In genomic region chr13:73168226-73168992, GRCh38 we compare ENCODE assay signal across 15 cellular contexts.
DNase-seq lines count a peak whose midpoint lies in the region; ATAC-seq and TF ChIP-seq lines count a peak whose summit lies in the region.
"Had no signal": no experiment of that assay in that cellular context is flagged by ENCODE, and none has a peak within 500 bp of the region (broad histone marks: within the 10 kb centered on the region; RNA-seq: fewer than 3 reads in every experiment).

No MANE protein-coding gene starts in this region.

- ATAC-seq in RWPE2 (ENCODE audit: low read depth): peak; percentile 42
- ATAC-seq in esophagus mucosa: peak; percentile 43
- ATAC-seq: gastroesophageal sphincter, Panc1 had no signal

- H3K4me3 ChIP-seq in RWPE2 (ENCODE audit: severe bottlenecking): no peak overlapping the region
- no peak overlapping the region for H3K4me3 ChIP-seq in skin epidermis
- H3K4me3 ChIP-seq in OCI-LY7 (ENCODE audit: low read depth, low read length, poor library complexity, severe bottlenecking): no peak overlapping the region
- H3K4me3 ChIP-seq: dorsolateral prefrontal cortex, gastroesophageal sphincter, MG63, tibial nerve had no signal

- no TSS peak for BruUV-seq in OCI-LY7 (replicated peaks; lab: Mats Ljungman, UMichigan)

- H3K4me1 ChIP-seq in RWPE2 (ENCODE audit: insufficient read depth, poor library complexity, severe bottlenecking) (peaks cover 53% of the 10 kb centered on the region), OCI-LY7 (ENCODE audit: insufficient read depth, low read length, poor library complexity, severe bottlenecking) (no peaks in the 10 kb centered on the region)
- H3K4me1 ChIP-seq: gastroesophageal sphincter had no signal

- H3K27me3 ChIP-seq in RWPE2 (ENCODE audit: insufficient read depth, poor library complexity, severe bottlenecking): no peaks in the 10 kb centered on the region
- H3K27me3 ChIP-seq: dorsolateral prefrontal cortex, gastroesophageal sphincter, MG63, tibial nerve had no signal

- H3K27ac ChIP-seq in RWPE2 (ENCODE audit: poor library complexity, severe bottlenecking): peak overlapping the region; percentile 80
- peak overlapping the region in 20 of 21 experiments; percentile 9 to 83 (median 76) for H3K27ac ChIP-seq in skin epidermis
- H3K27ac ChIP-seq in OCI-LY7 (ENCODE audit: low read depth, low read length, poor library complexity, severe bottlenecking): no peak overlapping the region
- H3K27ac ChIP-seq in substantia nigra (ENCODE audit: low read depth, low read length, poor library complexity, severe bottlenecking): no peak overlapping the region
- H3K27ac ChIP-seq: dorsolateral prefrontal cortex, gastroesophageal sphincter had no signal

- no peak overlapping the region for H3K4me2 ChIP-seq in OCI-LY7 (ENCODE audit: low read length)

- H3K36me3 ChIP-seq in RWPE2 (ENCODE audit: low read depth) (no peaks in the 10 kb centered on the region), OCI-LY7 (ENCODE audit: insufficient read depth, low read length) (no peaks in the 10 kb centered on the region)
- H3K36me3 ChIP-seq: gastroesophageal sphincter, MG63, tibial nerve had no signal

- H3K9me3 ChIP-seq in RWPE2 (ENCODE audit: severe bottlenecking) (no peaks in the 10 kb centered on the region), OCI-LY7 (ENCODE audit: low read length) (no peaks in the 10 kb centered on the region)
- H3K9me3 ChIP-seq: gastroesophageal sphincter, MG63, tibial nerve had no signal

- CTCF ChIA-PET in OCI-LY7 (lab: Charles Lee; ENCODE audit: unreplicated experiment): no interaction called here

- intact Hi-C loops in OCI-LY7 (cut with micrococcal nuclease; ENCODE audit: unreplicated experiment): no loop called here

- TF ChIP-seq CTCF in RWPE2 (IDR thresholded peaks at IDR 0.05; ENCODE audit: poor library complexity, severe bottlenecking) (no peak), OCI-LY7 (conservative IDR thresholded peaks at IDR 0.05; ENCODE audit: low read length) (no peak)

- DNase-seq in NCI-H1436 (lab: John Stamatoyannopoulos, UW) (peak; percentile 20), NCI-H1436 treated with DMSO at 0.1 percent for 48 hours (lab: John Stamatoyannopoulos, UW) (no peak), RWPE2 (ENCODE audit: low spot score) (no peak), OCI-LY7 (ENCODE audit: low spot score) (no peak), NCI-H345 (lab: John Stamatoyannopoulos, UW) (no peak), substantia nigra (lab: John Stamatoyannopoulos, UW) (no peak)
- DNase-seq: 8988T, dorsolateral prefrontal cortex, MG63, T-helper 9 cell had no signal

- POLR2A ChIA-PET in OCI-LY7 (lab: Charles Lee): interaction anchor here (0.6 to 1.0 kb wide), 6 partner anchors 12 to 1439 kb away, joined by 3 to 4 read pairs (median 3); no protein-coding TSS in a partner anchor

- H3K79me2 ChIP-seq in OCI-LY7 (ENCODE audit: insufficient read depth, low read depth, low read length): no peaks in the 10 kb centered on the region

- H2AFZ ChIP-seq in OCI-LY7 (ENCODE audit: low read length): no peak overlapping the region

- no peaks in the 10 kb centered on the region for H3K9me2 ChIP-seq in OCI-LY7 (ENCODE audit: insufficient read depth, low read length)

- no peaks in the 10 kb centered on the region for H4K20me1 ChIP-seq in OCI-LY7 (ENCODE audit: insufficient read depth, low read length)

Comparison
In these comparisons a context has a peak if more than half of its experiments do, and no peak if none do; other contexts are left out.
1. H3K27ac ChIP-seq: peak in RWPE2 (single experiment) and skin epidermis (20 of 21); none in OCI-LY7 (single experiment) and substantia nigra (single experiment).